20 cellular contexts compared by ENCODE assay signal in the genomic region with DNA sequence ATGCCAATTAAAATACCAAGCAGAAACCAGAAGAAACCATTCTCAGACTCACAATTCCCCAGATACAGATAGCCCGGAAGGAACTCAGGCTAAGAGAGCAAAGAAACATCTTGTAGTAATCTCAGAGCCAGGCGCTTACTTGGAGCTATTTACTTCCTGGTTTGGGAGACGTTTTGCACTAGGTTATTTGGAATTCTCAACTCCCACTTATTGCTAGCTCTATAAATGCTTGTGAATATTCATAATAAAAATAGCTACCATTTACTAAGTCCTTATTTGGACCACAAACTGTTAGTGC.
DNase-seq lines count a peak whose midpoint lies in the region; ATAC-seq and TF ChIP-seq lines count a peak whose summit lies in the region.
"Had no signal": no experiment of that assay in that cellular context is flagged by ENCODE, and none has a peak within 500 bp of the region (broad histone marks: within the 10 kb centered on the region; RNA-seq: fewer than 3 reads in every experiment).

No MANE protein-coding gene starts in this region.

- H3K4me1 ChIP-seq in ACC112 (ENCODE audit: control insufficient read depth, insufficient read depth, low read length, unreplicated experiment) (peaks cover 25% of the 10 kb centered on the region), GM23248 (ENCODE audit: insufficient read depth) (peaks cover 14% of the 10 kb centered on the region), heart right ventricle (peaks cover 3 to 44% (median 15%) of the 10 kb centered on the region in 9 donors), osteoblast (ENCODE audit: insufficient read depth, low read length) (peaks cover 12% of the 10 kb centered on the region)

- peak in 7 of 8 donors; percentile 23 to 71 (median 62) for ATAC-seq in heart right ventricle

- H3K9me3 Mint-ChIP-seq in activated CD4-positive, alpha-beta memory T cell treated with anti-CD3 and anti-CD28 coated beads for 36 hours = no peaks in the 10 kb centered on the region

- 51% methylated on average over 3 of the region's 3 CpGs for WGBS in GM23248 (ENCODE audit: low coverage in 1 of 2, low lambda C conversion rate in 2 of 2, missing lambda C conversion rate in 2 of 2), 2 experiments
- 19 to 25% methylated on average over 3 of the region's 3 CpGs for WGBS in heart right ventricle, 2 donors

- H3K36me3 ChIP-seq in ACC112 (ENCODE audit: insufficient read depth, low read length) (no peaks in the 10 kb centered on the region), GM23248 (ENCODE audit: low read depth) (no peaks in the 10 kb centered on the region), heart right ventricle (no peaks in the 10 kb centered on the region), osteoblast (ENCODE audit: insufficient read depth, low read length) (no peaks in the 10 kb centered on the region)

- H3K27ac Mint-ChIP-seq in activated CD4-positive, alpha-beta memory T cell treated with anti-CD3 and anti-CD28 coated beads for 36 hours = no peak overlapping the region
- H3K27ac Mint-ChIP-seq: CD4-positive, alpha-beta memory T cell; IgD-negative memory B cell had no signal

- POLR2A ChIA-PET in activated CD4-positive, alpha-beta memory T cell treated with anti-CD3 and anti-CD28 coated beads for 36 hours (lab: Charles Lee) = no interaction called here

- CTCF ChIA-PET in activated CD4-positive, alpha-beta memory T cell treated with anti-CD3 and anti-CD28 coated beads for 36 hours (lab: Charles Lee) = no interaction called here

- H3K4me3 ChIP-seq in ACC112 (ENCODE audit: low read depth, low read length) = no peak overlapping the region
- H3K4me3 ChIP-seq in GM23248 = no peak overlapping the region
- H3K4me3 ChIP-seq in heart right ventricle = no peak overlapping the region
- H3K4me3 ChIP-seq in osteoblast (ENCODE audit: insufficient read depth, low read length) = no peak overlapping the region
- H3K4me3 ChIP-seq: PC-9 had no signal

- H3K36me3 Mint-ChIP-seq in activated CD4-positive, alpha-beta memory T cell treated with anti-CD3 and anti-CD28 coated beads for 36 hours = no peaks in the 10 kb centered on the region
- H3K36me3 Mint-ChIP-seq: CD4-positive, alpha-beta memory T cell; IgD-negative memory B cell had no signal

- no peak overlapping the region for H3K4me2 ChIP-seq in GM23248 (ENCODE audit: unreplicated experiment)
- H3K4me2 ChIP-seq in osteoblast (ENCODE audit: insufficient read depth, low read length) = no peak overlapping the region
- H3K4me2 ChIP-seq: PC-9 had no signal

- H2AFZ ChIP-seq in ACC112 (ENCODE audit: low read length, unreplicated experiment) (peak overlapping the region; percentile 45), GM23248 (peak overlapping the region; percentile 36; the same call in 1 of the 2 replicates), osteoblast (ENCODE audit: low read length) (peak overlapping the region; percentile 60)
- H2AFZ ChIP-seq: PC-9 had no signal

- no peak overlapping the region for H3K27ac ChIP-seq in ACC112 (ENCODE audit: low read depth, low read length)
- no peak overlapping the region for H3K27ac ChIP-seq in GM23248
- peak overlapping the region in 9 of 10 donors; percentile 18 to 84 (median 48) for H3K27ac ChIP-seq in heart right ventricle
- H3K27ac ChIP-seq in osteoblast (ENCODE audit: low read depth, low read length) = no peak overlapping the region
- H3K27ac ChIP-seq: HL-60, PC-9 had no signal

- TF ChIP-seq CTCF in heart right ventricle (IDR thresholded peaks at IDR 0.05) (no peak), osteoblast (IDR thresholded peaks at IDR 0.05; ENCODE audit: extremely low read depth, low read depth, low read length) (no peak)

- in situ Hi-C loops in GM23248 (cut with MboI) = no loop called here

- H3K27me3 Mint-ChIP-seq in activated CD4-positive, alpha-beta memory T cell treated with anti-CD3 and anti-CD28 coated beads for 36 hours = peaks cover 13% of the 10 kb centered on the region

- H3K4me3 Mint-ChIP-seq in activated CD4-positive, alpha-beta memory T cell treated with anti-CD3 and anti-CD28 coated beads for 36 hours = no peak overlapping the region
- H3K4me3 Mint-ChIP-seq: CD4-positive, alpha-beta memory T cell; IgD-negative memory B cell had no signal

- intact Hi-C loops in heart right ventricle (cut with DNase I) = no loop called here
- intact Hi-C loops in activated CD4-positive, alpha-beta memory T cell treated with anti-CD3 and anti-CD28 coated beads for 36 hours (cut with micrococcal nuclease) = no loop called here

- H4K20me1 ChIP-seq in GM23248 (ENCODE audit: insufficient read depth) = no peaks in the 10 kb centered on the region
- H4K20me1 ChIP-seq in osteoblast (ENCODE audit: insufficient read depth, low read length) = no peaks in the 10 kb centered on the region

- H3F3A ChIP-seq in GM23248 (ENCODE audit: insufficient read depth) = peaks cover 12% of the 10 kb centered on the region; the same call in 1 of the 2 replicates

- H3K27me3 ChIP-seq in ACC112 (ENCODE audit: insufficient read depth, low read length) (no peaks in the 10 kb centered on the region), GM23248 (replicated peaks; ENCODE audit: insufficient read depth) (no peaks in the 10 kb centered on the region), heart right ventricle (no peaks in the 10 kb centered on the region), osteoblast (ENCODE audit: insufficient read depth, low read length) (no peaks in the 10 kb centered on the region)

- H3K9me3 ChIP-seq in GM23248 (ENCODE audit: low read depth) (no peaks in the 10 kb centered on the region), heart right ventricle (peaks cover 0 to 20% (median 0%) of the 10 kb centered on the region in 11 donors), osteoblast (ENCODE audit: low read depth, low read length) (peaks cover 3% of the 10 kb centered on the region)

- no peak overlapping the region for H3K9ac ChIP-seq in GM23248

- no peak for DNase-seq in GM23248
- peak in 1 of 2 donors; percentile 40 for DNase-seq in heart right ventricle
- no peak for DNase-seq in osteoblast (ENCODE audit: insufficient read length, low spot score, missing footprints)
- DNase-seq in NCI-H2107 (lab: John Stamatoyannopoulos, UW) = no peak
- DNase-seq in activated CD4-positive, alpha-beta memory T cell treated with anti-CD3 and anti-CD28 coated beads for 36 hours = no peak
- DNase-seq in RKO (ENCODE audit: low spot score) = no peak
- DNase-seq: Calu3; CD4-positive, alpha-beta memory T cell; DMS53; HCEC 1CT; Kasumi-1; MM.1S; NCI-H187; NCI-H2171 treated with DMSO at 0.1 percent for 48 hours; NCI-H510A; NCI-H82; PC-9 had no signal

- no peaks in the 10 kb centered on the region for H3K79me2 ChIP-seq in ACC112 (ENCODE audit: control insufficient read depth, insufficient read depth, low read length, unreplicated experiment)
- H3K79me2 ChIP-seq in GM23248 (ENCODE audit: insufficient read depth) = no peaks in the 10 kb centered on the region
- no peaks in the 10 kb centered on the region for H3K79me2 ChIP-seq in osteoblast (ENCODE audit: insufficient read depth, low read length)

- no peaks in the 10 kb centered on the region for H3K9me2 ChIP-seq in GM23248 (ENCODE audit: insufficient read depth)

- peaks cover 4% of the 10 kb centered on the region for H3K4me1 Mint-ChIP-seq in activated CD4-positive, alpha-beta memory T cell treated with anti-CD3 and anti-CD28 coated beads for 36 hours (ENCODE audit: low read depth)
- H3K4me1 Mint-ChIP-seq: CD4-positive, alpha-beta memory T cell; IgD-negative memory B cell had no signal

Comparison
In these comparisons a context has a peak if more than half of its experiments do, and no peak if none do; other contexts are left out.
1. H3K27ac ChIP-seq: peak in heart right ventricle (9 of 10); none in ACC112 (single experiment), GM23248 (single experiment) and osteoblast (single experiment).
2. Peak in every context shown above with its lines, with median percentiles within 50 percentile points of each other: H2AFZ ChIP-seq.